ENCODE assay signal across 8 cellular contexts in genomic region chr9:34633851-34634550, GRCh38. TPM values are rescaled to one million over a fixed set of nuclear protein-coding genes. Genes with fewer than 3 reads are reported as not detected.
DNase-seq lines count a peak whose midpoint lies in the region; ATAC-seq, FAIRE-seq and TF ChIP-seq lines count a peak whose summit lies in the region.

No MANE protein-coding gene starts in this region.

- intact Hi-C loops in CD8-positive, alpha-beta T cell (cut with DNase I, micrococcal nuclease), result loop anchor here (1.0 to 5.0 kb wide), 3 partner anchors 22 to 197 kb away; partner anchors contain the start of gene RPP25L (in 2 of the 2)
- intact Hi-C loops in HepG2 (cut with micrococcal nuclease; ENCODE audit: unreplicated experiment), result loop anchor here (1.0 kb wide), 1 partner anchor 22 kb away; the partner anchor contains the start of gene RPP25L

- no peak for TF ChIP-seq EP300 in HepG2 (IDR thresholded peaks at IDR 0.05; ENCODE audit: low read depth in 2 of 2, low read length in 2 of 2)
- 0 out of 2 replicates have a peak, but pooled peaks have one; percentile 9 for TF ChIP-seq EP300 in HepG2 (CRISPR knock-in tag; IDR thresholded peaks at IDR 0.05; ENCODE audit: borderline replicate concordance)

- H3K27me3 Mint-ChIP-seq in CD8-positive, alpha-beta T cell (ENCODE audit: low read depth), result peaks cover 13% of the 10 kb centered on the region

- H4K20me1 ChIP-seq in GM23248 (ENCODE audit: insufficient read depth) (no peaks in the 10 kb centered on the region), HepG2 (ENCODE audit: insufficient read depth, low read length) (no peaks in the 10 kb centered on the region)

- H3K9me3 Mint-ChIP-seq in CD8-positive, alpha-beta T cell, result no peaks in the 10 kb centered on the region

- H3K9me2 ChIP-seq in GM23248 (ENCODE audit: insufficient read depth), result no peaks in the 10 kb centered on the region

- no peaks in the 10 kb centered on the region for H3K9me3 ChIP-seq in CD8-positive, alpha-beta T cell (ENCODE audit: low read length)
- H3K9me3 ChIP-seq in GM23248 (ENCODE audit: low read depth) (no peaks in the 10 kb centered on the region), HepG2 (ENCODE audit: low read length) (no peaks in the 10 kb centered on the region)

- H3K36me3 ChIP-seq in CD8-positive, alpha-beta T cell (ENCODE audit: insufficient read depth, low read length), result no peaks in the 10 kb centered on the region
- no peaks in the 10 kb centered on the region for H3K36me3 ChIP-seq in GM23248 (ENCODE audit: low read depth)
- peaks cover 3 to 4% of the 10 kb centered on the region in 2 experiments; a peak in 3 of 5 replicates for H3K36me3 ChIP-seq in HepG2 (replicated peaks in 1 of 2; ENCODE audit: control insufficient read depth in 1 of 2, insufficient read depth in 2 of 2, low read length in 2 of 2)

- FAIRE-seq in HepG2 (lab: Jason Lieb, UNC), result peak; percentile 93

- no peak overlapping the region for H3K4me3 Mint-ChIP-seq in CD8-positive, alpha-beta T cell

- peak; percentile 75 for TF ChIP-seq RAD21 in HepG2 (CRISPR knock-in tag; IDR thresholded peaks at IDR 0.05)

- peak; percentile 54 to 84 (median 76) for DNase-seq in CD8-positive, alpha-beta T cell
- DNase-seq in GM23248 (peak; percentile 73), NCI-H345 (lab: John Stamatoyannopoulos, UW) (peak; percentile 49), cerebellum (ENCODE audit: low spot score) (peak; percentile 83), HepG2 (ENCODE audit: low spot score) (peak; percentile 56)
- DNase-seq in activated CD4-positive, alpha-beta T cell treated with anti-CD3 and anti-CD28 coated beads for 1 hour, result peak; percentile 61
- peak in 2 of 3 experiments; percentile 54 to 65 for DNase-seq in stimulated activated CD4-positive, alpha-beta T cell treated with anti-CD3 and anti-CD28 coated beads, TNF-alpha, amount 100 ng/mL, for 24 hours (ENCODE audit: low read depth in 3 of 3)

- peaks cover 20% of the 10 kb centered on the region for H3K4me1 ChIP-seq in CD8-positive, alpha-beta T cell (ENCODE audit: insufficient read depth, low read length)
- H3K4me1 ChIP-seq in GM23248 (ENCODE audit: insufficient read depth), result peaks cover 9% of the 10 kb centered on the region
- H3K4me1 ChIP-seq in HepG2 (ENCODE audit: insufficient read depth, low read length), result peaks cover 62% of the 10 kb centered on the region

- no TSS peak for BruUV-seq in HepG2 (replicated peaks; lab: Mats Ljungman, UMichigan)

- H3K27me3 ChIP-seq in CD8-positive, alpha-beta T cell (ENCODE audit: insufficient read depth, low read length), result no peaks in the 10 kb centered on the region
- H3K27me3 ChIP-seq in GM23248 (replicated peaks; ENCODE audit: insufficient read depth) (peaks cover 16% of the 10 kb centered on the region), HepG2 (ENCODE audit: control insufficient read depth in 1 of 2, insufficient read depth in 2 of 2, low read length in 2 of 2) (no peaks in the 10 kb centered on the region; a peak in 1 of 5 replicates)

- ATAC-seq in CD8-positive, alpha-beta T cell, result peak; percentile 27
- ATAC-seq in HepG2 (peak; percentile 27), GM18858 (IDR thresholded peaks at IDR 0.05; ENCODE audit: unreplicated experiment) (no peak)

- H3K4me3 ChIP-seq in CD8-positive, alpha-beta T cell (ENCODE audit: low read depth, low read length), result no peak overlapping the region
- H3K4me3 ChIP-seq in GM23248, result no peak overlapping the region
- no peak overlapping the region for H3K4me3 ChIP-seq in HepG2 (replicated peaks in 1 of 3; ENCODE audit: insufficient read depth in 1 of 3, low read depth in 2 of 3, low read length in 3 of 3)

- H3K4me2 ChIP-seq in GM23248 (ENCODE audit: unreplicated experiment), result no peak overlapping the region
- H3K4me2 ChIP-seq in HepG2 (ENCODE audit: low read depth, low read length), result no peak overlapping the region

- peaks cover 7% of the 10 kb centered on the region; the same call in 1 of the 2 replicates for H3F3A ChIP-seq in GM23248 (ENCODE audit: insufficient read depth)

- no peak for TF ChIP-seq POLR2A in HepG2 (IDR thresholded peaks at IDR 0.05; ENCODE audit: insufficient read depth in 1 of 2, low read depth in 2 of 2, low read length in 2 of 2)

- CTCF ChIA-PET in CD8-positive, alpha-beta T cell (lab: Charles Lee), result interaction anchor here (0.6 to 13.2 kb wide), 29 partner anchors 9 to 410 kb away, joined by 3 to 230 read pairs (median 4); partner anchors contain the start of genes CCL27, DCTN3, DNAI1 and FAM219A
- CTCF ChIA-PET in HepG2 (lab: Yijun Ruan, JAX; ENCODE audit: low intra/inter-chr PET ratio, low total read pairs), result interaction anchor here (0.5 to 4.5 kb wide), 8 partner anchors 13 to 901 kb away, joined by 3 to 54 read pairs (median 7); partner anchors contain the start of genes GALT and RPP25L

- no peak overlapping the region for H2AFZ ChIP-seq in GM23248
- H2AFZ ChIP-seq in HepG2 (ENCODE audit: low read length), result no peak overlapping the region

- no peak overlapping the region for H3K27ac Mint-ChIP-seq in CD8-positive, alpha-beta T cell

- peaks cover 44% of the 10 kb centered on the region for H3K4me1 Mint-ChIP-seq in CD8-positive, alpha-beta T cell (ENCODE audit: low read depth)

- POLR2A ChIA-PET in CD8-positive, alpha-beta T cell (lab: Charles Lee), result interaction anchor here (0.8 to 1.8 kb wide), 7 partner anchors 12 to 176 kb away, joined by 3 to 9 read pairs (median 3); partner anchors contain the start of genes DNAI1, FAM219A, GALT and RPP25L
- POLR2A ChIA-PET in HepG2 (lab: Yijun Ruan, JAX), result interaction anchor here (0.7 to 6.9 kb wide), 6 partner anchors 9 to 27 kb away, joined by 3 to 100 read pairs (median 4); partner anchors contain the start of genes DCTN3, GALT, IL11RA and RPP25L

- H3K79me2 ChIP-seq in GM23248 (ENCODE audit: insufficient read depth) (peaks cover 23% of the 10 kb centered on the region), HepG2 (ENCODE audit: insufficient read depth, low read length) (peaks cover 14% of the 10 kb centered on the region)

- in situ Hi-C loops in GM23248 (cut with MboI), result no loop called here
- in situ Hi-C loops in HepG2 (cut with HindIII; ENCODE audit: extremely low pct_ligation_motif_present, low pct_unique_long_range_greater_than_20kb), result no loop called here

- TF ChIP-seq CTCF in CD8-positive, alpha-beta T cell (IDR thresholded peaks at IDR 0.05), result peak; percentile 89
- TF ChIP-seq CTCF in HepG2 (CRISPR knock-in tag; IDR thresholded peaks at IDR 0.05), result peak; percentile 90

- no peak overlapping the region for H3K9ac ChIP-seq in GM23248
- H3K9ac ChIP-seq in HepG2 (ENCODE audit: insufficient read depth, low read depth, low read length), result no peak overlapping the region

- peaks cover 16% of the 10 kb centered on the region for H3K36me3 Mint-ChIP-seq in CD8-positive, alpha-beta T cell

- WGBS in GM23248 (ENCODE audit: low coverage in 1 of 2, low lambda C conversion rate in 2 of 2, missing lambda C conversion rate in 2 of 2), 2 experiments, result 2 to 4% methylated on average over 3 of the region's 3 CpGs
- 44% methylated on average over 2 of the region's 3 CpGs for WGBS in HepG2 (ENCODE audit: low lambda C conversion rate)

- H3K27ac ChIP-seq in CD8-positive, alpha-beta T cell (ENCODE audit: low read depth, low read length), result no peak overlapping the region
- H3K27ac ChIP-seq in GM23248 (no peak overlapping the region), HepG2 (ENCODE audit: extremely low read length, insufficient read depth, low read length) (no peak overlapping the region)

RNA-seq across cellular contexts. Expression of gene SIGMAR1, which starts 3.6 kb away (rescaled TPM):
- 1 to 10 TPM; 8.5 to 9.6 TPM for total RNA-seq in CD8-positive, alpha-beta T cell
- 138 and 148 TPM in 2 replicates for total RNA-seq in GM23248 (2014; rRNA removed; shearing (Covaris generic))
- 142 and 147 TPM in 2 replicates for polyA plus RNA-seq in GM23248 (2016; fragmentation: Nextera tagmentation; extraction: Ambion mirVana)
- total RNA-seq in cerebellum, result 24.3 TPM
- total RNA-seq in HepG2 (2016; rRNA removed; fragmentation: Illumina TruSeq; extraction: Trizol), result 28.5 and 60.8 TPM in 2 replicates
- 29.7 and 36.9 TPM in 2 replicates for total RNA-seq in HepG2 (2016; cell fraction: cytosol; rRNA removed; fragmentation: Illumina TruSeq; extraction: Trizol; ENCODE audit: low read depth)
- 27.0 and 60.5 TPM in 2 replicates for total RNA-seq in HepG2 (2016; cell fraction: insoluble cytoplasmic fraction; rRNA removed; fragmentation: Illumina TruSeq; extraction: Trizol)
- total RNA-seq in HepG2 (2016; cell fraction: membrane; rRNA removed; fragmentation: Illumina TruSeq; extraction: Trizol), result 57.4 and 66.9 TPM in 2 replicates
- total RNA-seq in HepG2 (2016; cell fraction: nucleus; rRNA removed; fragmentation: Illumina TruSeq; extraction: Trizol), result 47.9 and 57.4 TPM in 2 replicates
- 38.9 and 45.9 TPM in 2 replicates for polyA plus RNA-seq in HepG2 (2011; rRNA removed)
- polyA plus RNA-seq in HepG2 (2011; cell fraction: cytosol; rRNA removed), result 46.5 and 47.9 TPM in 2 replicates
- polyA plus RNA-seq in HepG2 (2011; cell fraction: nucleus; rRNA removed), result 28.6 and 40.8 TPM in 2 replicates
- 57.8 and 68.0 TPM in 2 replicates for polyA plus RNA-seq in HepG2 (2012)
- 54.4 and 69.4 TPM in 2 replicates for polyA plus RNA-seq in HepG2 (2016; cell fraction: cytosol; fragmentation: Illumina TruSeq; extraction: Trizol; ENCODE audit: low read depth)
- polyA plus RNA-seq in HepG2 (2016; cell fraction: insoluble cytoplasmic fraction; fragmentation: Illumina TruSeq; extraction: Trizol; ENCODE audit: low read depth), result 55.2 and 61.1 TPM in 2 replicates
- 86.0 and 102 TPM in 2 replicates for polyA plus RNA-seq in HepG2 (2016; cell fraction: membrane; fragmentation: Illumina TruSeq; extraction: Trizol; ENCODE audit: low read depth)
- polyA plus RNA-seq in HepG2 (2016; cell fraction: nucleus; fragmentation: Illumina TruSeq; extraction: Trizol; ENCODE audit: insufficient read depth, low read depth), result 131 and 132 TPM in 2 replicates
- 71.0 and 231 TPM in 2 replicates for polyA minus RNA-seq in HepG2 (2011; rRNA and poly(A)+ RNA removed; ENCODE audit: low replicate concordance)
- polyA minus RNA-seq in HepG2 (2011; cell fraction: cytosol; rRNA and poly(A)+ RNA removed), result 23.8 and 24.9 TPM in 2 replicates
- 13.3 and 18.3 TPM in 2 replicates for polyA minus RNA-seq in HepG2 (2011; cell fraction: nucleus; rRNA and poly(A)+ RNA removed)

RNA-seq across cellular contexts. Expression of gene ARID3C, which starts 5.1 kb away (rescaled TPM):
- total RNA-seq in CD8-positive, alpha-beta T cell, result not detected
- 0.11 and 0.38 TPM in 2 replicates for total RNA-seq in GM23248 (2014; rRNA removed; shearing (Covaris generic))
- polyA plus RNA-seq in GM23248 (2016; fragmentation: Nextera tagmentation; extraction: Ambion mirVana) (not detected in 2 replicates), HepG2 (2011; rRNA removed) (not detected in 2 replicates)
- total RNA-seq in cerebellum (0.45 TPM), HepG2 (2016; rRNA removed; fragmentation: Illumina TruSeq; extraction: Trizol) (not detected in 2 replicates)
- not detected in 2 replicates for total RNA-seq in HepG2 (2016; cell fraction: cytosol; rRNA removed; fragmentation: Illumina TruSeq; extraction: Trizol; ENCODE audit: low read depth)
- total RNA-seq in HepG2 (2016; cell fraction: insoluble cytoplasmic fraction; rRNA removed; fragmentation: Illumina TruSeq; extraction: Trizol), result not detected in 2 replicates
- total RNA-seq in HepG2 (2016; cell fraction: membrane; rRNA removed; fragmentation: Illumina TruSeq; extraction: Trizol), result not detected in 2 replicates
- not detected in 2 replicates for total RNA-seq in HepG2 (2016; cell fraction: nucleus; rRNA removed; fragmentation: Illumina TruSeq; extraction: Trizol)
- not detected in 2 replicates for polyA plus RNA-seq in HepG2 (2011; cell fraction: cytosol; rRNA removed)
- polyA plus RNA-seq in HepG2 (2011; cell fraction: nucleus; rRNA removed), result 0.17 and 0.34 TPM in 2 replicates
- 0.12 TPM in 1 of 2 replicates, not detected in the other for polyA plus RNA-seq in HepG2 (2012)
- not detected in 2 replicates for polyA plus RNA-seq in HepG2 (2016; cell fraction: cytosol; fragmentation: Illumina TruSeq; extraction: Trizol; ENCODE audit: low read depth)
- polyA plus RNA-seq in HepG2 (2016; cell fraction: insoluble cytoplasmic fraction; fragmentation: Illumina TruSeq; extraction: Trizol; ENCODE audit: low read depth), result not detected in 2 replicates
- polyA plus RNA-seq in HepG2 (2016; cell fraction: membrane; fragmentation: Illumina TruSeq; extraction: Trizol; ENCODE audit: low read depth), result not detected in 2 replicates
- 0.45 TPM in 1 of 2 replicates, not detected in the other for polyA plus RNA-seq in HepG2 (2016; cell fraction: nucleus; fragmentation: Illumina TruSeq; extraction: Trizol; ENCODE audit: insufficient read depth, low read depth)
- polyA minus RNA-seq in HepG2 (2011; rRNA and poly(A)+ RNA removed; ENCODE audit: low replicate concordance), result not detected in 2 replicates
- not detected in 2 replicates for polyA minus RNA-seq in HepG2 (2011; cell fraction: cytosol; rRNA and poly(A)+ RNA removed)
- not detected in 2 replicates for polyA minus RNA-seq in HepG2 (2011; cell fraction: nucleus; rRNA and poly(A)+ RNA removed)

RNA-seq across cellular contexts. Expression of gene GALT, which starts 12.5 kb away (rescaled TPM):
- total RNA-seq in CD8-positive, alpha-beta T cell, result 10 to 100 TPM; 64.7 to 68.4 TPM
- 22.4 and 25.5 TPM in 2 replicates for total RNA-seq in GM23248 (2014; rRNA removed; shearing (Covaris generic))
- polyA plus RNA-seq in GM23248 (2016; fragmentation: Nextera tagmentation; extraction: Ambion mirVana), result 28.5 and 29.1 TPM in 2 replicates
- total RNA-seq in cerebellum, result 59.7 TPM
- 21.1 and 40.4 TPM in 2 replicates for total RNA-seq in HepG2 (2016; rRNA removed; fragmentation: Illumina TruSeq; extraction: Trizol)
- 12.8 and 15.4 TPM in 2 replicates for total RNA-seq in HepG2 (2016; cell fraction: cytosol; rRNA removed; fragmentation: Illumina TruSeq; extraction: Trizol; ENCODE audit: low read depth)
- 21.8 and 38.8 TPM in 2 replicates for total RNA-seq in HepG2 (2016; cell fraction: insoluble cytoplasmic fraction; rRNA removed; fragmentation: Illumina TruSeq; extraction: Trizol)
- total RNA-seq in HepG2 (2016; cell fraction: membrane; rRNA removed; fragmentation: Illumina TruSeq; extraction: Trizol), result 13.8 and 14.2 TPM in 2 replicates
- 46.8 and 57.0 TPM in 2 replicates for total RNA-seq in HepG2 (2016; cell fraction: nucleus; rRNA removed; fragmentation: Illumina TruSeq; extraction: Trizol)
- polyA plus RNA-seq in HepG2 (2011; rRNA removed), result 46.3 and 51.3 TPM in 2 replicates
- 11.4 and 15.3 TPM in 2 replicates for polyA plus RNA-seq in HepG2 (2011; cell fraction: cytosol; rRNA removed)
- polyA plus RNA-seq in HepG2 (2011; cell fraction: nucleus; rRNA removed), result 271 and 279 TPM in 2 replicates
- 32.1 and 38.4 TPM in 2 replicates for polyA plus RNA-seq in HepG2 (2012)
- 9.9 TPM in 2 replicates for polyA plus RNA-seq in HepG2 (2016; cell fraction: cytosol; fragmentation: Illumina TruSeq; extraction: Trizol; ENCODE audit: low read depth)
- polyA plus RNA-seq in HepG2 (2016; cell fraction: insoluble cytoplasmic fraction; fragmentation: Illumina TruSeq; extraction: Trizol; ENCODE audit: low read depth), result 26.1 and 30.6 TPM in 2 replicates
- 10.9 and 13.1 TPM in 2 replicates for polyA plus RNA-seq in HepG2 (2016; cell fraction: membrane; fragmentation: Illumina TruSeq; extraction: Trizol; ENCODE audit: low read depth)
- polyA plus RNA-seq in HepG2 (2016; cell fraction: nucleus; fragmentation: Illumina TruSeq; extraction: Trizol; ENCODE audit: insufficient read depth, low read depth), result 91.9 and 92.7 TPM in 2 replicates
- 27.4 and 44.3 TPM in 2 replicates for polyA minus RNA-seq in HepG2 (2011; rRNA and poly(A)+ RNA removed; ENCODE audit: low replicate concordance)
- polyA minus RNA-seq in HepG2 (2011; cell fraction: cytosol; rRNA and poly(A)+ RNA removed), result 4.0 and 5.6 TPM in 2 replicates
- polyA minus RNA-seq in HepG2 (2011; cell fraction: nucleus; rRNA and poly(A)+ RNA removed), result 68.1 and 83.3 TPM in 2 replicates

RNA-seq across cellular contexts. Expression of gene DCTN3, which starts 13.7 kb away (rescaled TPM):
- 10 to 100 TPM; 82.8 to 85.3 TPM for total RNA-seq in CD8-positive, alpha-beta T cell
- total RNA-seq in GM23248 (2014; rRNA removed; shearing (Covaris generic)), result 77.1 and 130 TPM in 2 replicates
- polyA plus RNA-seq in GM23248 (2016; fragmentation: Nextera tagmentation; extraction: Ambion mirVana) (148 and 161 TPM in 2 replicates), HepG2 (2011; rRNA removed) (32.8 and 34.5 TPM in 2 replicates)
- total RNA-seq in cerebellum (57.4 TPM), HepG2 (2016; rRNA removed; fragmentation: Illumina TruSeq; extraction: Trizol) (27.4 and 30.8 TPM in 2 replicates)
- total RNA-seq in HepG2 (2016; cell fraction: cytosol; rRNA removed; fragmentation: Illumina TruSeq; extraction: Trizol; ENCODE audit: low read depth), result 11.0 and 11.1 TPM in 2 replicates
- 29.0 and 29.5 TPM in 2 replicates for total RNA-seq in HepG2 (2016; cell fraction: insoluble cytoplasmic fraction; rRNA removed; fragmentation: Illumina TruSeq; extraction: Trizol)
- total RNA-seq in HepG2 (2016; cell fraction: membrane; rRNA removed; fragmentation: Illumina TruSeq; extraction: Trizol), result 15.9 and 16.4 TPM in 2 replicates
- total RNA-seq in HepG2 (2016; cell fraction: nucleus; rRNA removed; fragmentation: Illumina TruSeq; extraction: Trizol), result 15.7 and 15.9 TPM in 2 replicates
- polyA plus RNA-seq in HepG2 (2011; cell fraction: cytosol; rRNA removed), result 32.8 and 40.8 TPM in 2 replicates
- 36.1 and 42.7 TPM in 2 replicates for polyA plus RNA-seq in HepG2 (2011; cell fraction: nucleus; rRNA removed)
- 27.8 and 28.4 TPM in 2 replicates for polyA plus RNA-seq in HepG2 (2012)
- polyA plus RNA-seq in HepG2 (2016; cell fraction: cytosol; fragmentation: Illumina TruSeq; extraction: Trizol; ENCODE audit: low read depth), result 15.7 and 17.6 TPM in 2 replicates
- polyA plus RNA-seq in HepG2 (2016; cell fraction: insoluble cytoplasmic fraction; fragmentation: Illumina TruSeq; extraction: Trizol; ENCODE audit: low read depth), result 38.4 and 45.3 TPM in 2 replicates
- 19.8 and 22.1 TPM in 2 replicates for polyA plus RNA-seq in HepG2 (2016; cell fraction: membrane; fragmentation: Illumina TruSeq; extraction: Trizol; ENCODE audit: low read depth)
- polyA plus RNA-seq in HepG2 (2016; cell fraction: nucleus; fragmentation: Illumina TruSeq; extraction: Trizol; ENCODE audit: insufficient read depth, low read depth), result 37.1 and 38.5 TPM in 2 replicates
- 25.6 and 63.0 TPM in 2 replicates for polyA minus RNA-seq in HepG2 (2011; rRNA and poly(A)+ RNA removed; ENCODE audit: low replicate concordance)
- 6.0 and 6.2 TPM in 2 replicates for polyA minus RNA-seq in HepG2 (2011; cell fraction: cytosol; rRNA and poly(A)+ RNA removed)
- 17.4 and 23.5 TPM in 2 replicates for polyA minus RNA-seq in HepG2 (2011; cell fraction: nucleus; rRNA and poly(A)+ RNA removed)

RNA-seq across cellular contexts. Expression of gene IL11RA, which starts 18.0 kb away (rescaled TPM):
- total RNA-seq in CD8-positive, alpha-beta T cell, result 10 to 100 TPM; 67.5 to 68.9 TPM
- 50.7 and 52.3 TPM in 2 replicates for total RNA-seq in GM23248 (2014; rRNA removed; shearing (Covaris generic))
- polyA plus RNA-seq in GM23248 (2016; fragmentation: Nextera tagmentation; extraction: Ambion mirVana) (44.0 and 44.1 TPM in 2 replicates), HepG2 (2011; rRNA removed) (4.2 and 5.8 TPM in 2 replicates)
- total RNA-seq in cerebellum (16.1 TPM), HepG2 (2016; rRNA removed; fragmentation: Illumina TruSeq; extraction: Trizol) (0.83 and 2.0 TPM in 2 replicates)
- total RNA-seq in HepG2 (2016; cell fraction: cytosol; rRNA removed; fragmentation: Illumina TruSeq; extraction: Trizol; ENCODE audit: low read depth), result 0.40 and 0.71 TPM in 2 replicates
- 0.43 and 2.2 TPM in 2 replicates for total RNA-seq in HepG2 (2016; cell fraction: insoluble cytoplasmic fraction; rRNA removed; fragmentation: Illumina TruSeq; extraction: Trizol)
- total RNA-seq in HepG2 (2016; cell fraction: membrane; rRNA removed; fragmentation: Illumina TruSeq; extraction: Trizol), result 0.65 and 1.2 TPM in 2 replicates
- 4.1 and 4.6 TPM in 2 replicates for total RNA-seq in HepG2 (2016; cell fraction: nucleus; rRNA removed; fragmentation: Illumina TruSeq; extraction: Trizol)
- 1.7 and 2.2 TPM in 2 replicates for polyA plus RNA-seq in HepG2 (2011; cell fraction: cytosol; rRNA removed)
- 26.9 and 33.5 TPM in 2 replicates for polyA plus RNA-seq in HepG2 (2011; cell fraction: nucleus; rRNA removed)
- polyA plus RNA-seq in HepG2 (2012), result 5.1 and 5.4 TPM in 2 replicates
- polyA plus RNA-seq in HepG2 (2016; cell fraction: cytosol; fragmentation: Illumina TruSeq; extraction: Trizol; ENCODE audit: low read depth), result 0.33 and 0.60 TPM in 2 replicates
- polyA plus RNA-seq in HepG2 (2016; cell fraction: insoluble cytoplasmic fraction; fragmentation: Illumina TruSeq; extraction: Trizol; ENCODE audit: low read depth), result 0.62 and 1.0 TPM in 2 replicates
- 0.48 and 0.87 TPM in 2 replicates for polyA plus RNA-seq in HepG2 (2016; cell fraction: membrane; fragmentation: Illumina TruSeq; extraction: Trizol; ENCODE audit: low read depth)
- 4.4 and 5.8 TPM in 2 replicates for polyA plus RNA-seq in HepG2 (2016; cell fraction: nucleus; fragmentation: Illumina TruSeq; extraction: Trizol; ENCODE audit: insufficient read depth, low read depth)
- 8.7 and 9.2 TPM in 2 replicates for polyA minus RNA-seq in HepG2 (2011; rRNA and poly(A)+ RNA removed; ENCODE audit: low replicate concordance)
- polyA minus RNA-seq in HepG2 (2011; cell fraction: cytosol; rRNA and poly(A)+ RNA removed), result 1.4 and 2.2 TPM in 2 replicates
- 9.5 and 16.4 TPM in 2 replicates for polyA minus RNA-seq in HepG2 (2011; cell fraction: nucleus; rRNA and poly(A)+ RNA removed)
